15 cellular contexts compared by ENCODE assay signal in genomic region chr20:59122377-59122932, GRCh38. TPM values are rescaled to one million over a fixed set of nuclear protein-coding genes. Genes with fewer than 3 reads are reported as not detected.
DNase-seq lines count a peak whose midpoint lies in the region; ATAC-seq and TF ChIP-seq lines count a peak whose summit lies in the region.
"Had no signal": no experiment of that assay in that cellular context is flagged by ENCODE, and none has a peak within 500 bp of the region (broad histone marks: within the 10 kb centered on the region; RNA-seq: fewer than 3 reads in every experiment).

No MANE protein-coding gene starts in this region.

- H3K4me3 ChIP-seq in spleen (peak overlapping the region in 2 of 8 donors; percentile 19 to 62), dorsolateral prefrontal cortex (no peak overlapping the region)
- H3K4me3 ChIP-seq: tibial nerve had no signal

- no peak for DNase-seq in activated CD4-positive, CD25-positive, alpha-beta regulatory T cell (lab: John Stamatoyannopoulos, UW)
- DNase-seq in T-helper 2 cell treated with Interferon-gamma antibody and Interleukin-4, amounts not matched to agents 5 μg/mL and 100 μg/mL, for 36 hours (ENCODE audit: low spot score): no peak
- DNase-seq in cerebellar cortex (ENCODE audit: low spot score) (peak; percentile 15), spleen (no peak), SK-N-DZ (ENCODE audit: low spot score) (no peak), dorsolateral prefrontal cortex (no peak)
- DNase-seq: 8988T, foreskin keratinocyte, NCI-H2107 had no signal

- peaks cover 3% of the 10 kb centered on the region for H3K27me3 Mint-ChIP-seq in T-helper 2 cell treated with Interferon-gamma antibody and Interleukin-4, amounts not matched to agents 5 μg/mL and 100 μg/mL, for 36 hours (ENCODE audit: low read depth)

- H3K27me3 ChIP-seq in spleen (replicated peaks in 1 of 7) (no peaks in the 10 kb centered on the region), dorsolateral prefrontal cortex (no peaks in the 10 kb centered on the region)
- H3K27me3 ChIP-seq: foreskin keratinocyte, tibial nerve had no signal

- peaks cover 17 to 92% (median 37%) of the 10 kb centered on the region in 6 donors for H3K4me1 ChIP-seq in spleen
- H3K4me1 ChIP-seq: foreskin keratinocyte had no signal

- peaks cover 5% of the 10 kb centered on the region for H3K9me3 Mint-ChIP-seq in T-helper 2 cell treated with Interferon-gamma antibody and Interleukin-4, amounts not matched to agents 5 μg/mL and 100 μg/mL, for 36 hours

- peak overlapping the region; percentile 48 to 97 (median 86) for H3K27ac ChIP-seq in spleen
- peak overlapping the region in 1 of 59 donors; percentile 89 for H3K27ac ChIP-seq in dorsolateral prefrontal cortex
- H3K27ac ChIP-seq: foreskin keratinocyte had no signal

- no peaks in the 10 kb centered on the region for H3K36me3 ChIP-seq in spleen
- H3K36me3 ChIP-seq: tibial nerve had no signal

- ATAC-seq in activated CD4-positive, CD25-positive, alpha-beta regulatory T cell treated with anti-CD3 and anti-CD28 coated beads, Interleukin-2, amount 50 U/mL, for 24 hours: peak; percentile 44 to 58
- no peak for ATAC-seq in GM19463 (IDR thresholded peaks at IDR 0.05; ENCODE audit: unreplicated experiment)
- ATAC-seq: foreskin keratinocyte, sciatic nerve had no signal

- TF ChIP-seq CTCF in spleen (IDR thresholded peaks at IDR 0.05 in 8 of 11, conservative IDR thresholded peaks at IDR 0.05 in 3 of 11) (no peak), dorsolateral prefrontal cortex (IDR thresholded peaks at IDR 0.05 in 54 of 56, conservative IDR thresholded peaks at IDR 0.05 in 2 of 56; ENCODE audit: low read depth in 1 of 56, partially characterized antibody in 56 of 56) (no peak)

- H3K27ac Mint-ChIP-seq in T-helper 2 cell treated with Interferon-gamma antibody and Interleukin-4, amounts not matched to agents 5 μg/mL and 100 μg/mL, for 36 hours: peak overlapping the region; percentile 79

- intact Hi-C loops in spleen (cut with DNase I; ENCODE audit: low total_unique reads): no loop called here
- intact Hi-C loops in dorsolateral prefrontal cortex (cut with DNase I): no loop called here

- H3K36me3 Mint-ChIP-seq in T-helper 2 cell treated with Interferon-gamma antibody and Interleukin-4, amounts not matched to agents 5 μg/mL and 100 μg/mL, for 36 hours (ENCODE audit: low read depth): peaks cover 5% of the 10 kb centered on the region

- peaks cover 45% of the 10 kb centered on the region for H3K4me1 Mint-ChIP-seq in T-helper 2 cell treated with Interferon-gamma antibody and Interleukin-4, amounts not matched to agents 5 μg/mL and 100 μg/mL, for 36 hours (ENCODE audit: low read depth)

- peaks cover 0 to 3% (median 0%) of the 10 kb centered on the region in 8 donors for H3K9me3 ChIP-seq in spleen

- peak overlapping the region; percentile 65 for H3K4me3 Mint-ChIP-seq in T-helper 2 cell treated with Interferon-gamma antibody and Interleukin-4, amounts not matched to agents 5 μg/mL and 100 μg/mL, for 36 hours

- no peak for TF ChIP-seq POLR2A in spleen (IDR thresholded peaks at IDR 0.05)

- WGBS in spleen, 5 donors: 47 to 67% (median 64%) methylated on average over 5 to 6 of the region's 6 CpGs

RNA-seq across cellular contexts. Expression of gene ZNF831, which starts 41.2 kb away (rescaled TPM):
- total RNA-seq in spleen (10 to 100 TPM in 5 of 7 donors, 1 to 10 TPM in 2; 7.8 to 29.2 (median 14.6) TPM), dorsolateral prefrontal cortex (10 to 100 TPM in 1 of 120 experiments, 1 to 10 TPM in 119; 1.3 to 10.7 (median 5.6) TPM)
- polyA plus RNA-seq in spleen: 1 to 10 TPM; 1.2 to 3.5 (median 1.7) TPM
- polyA plus RNA-seq in SK-N-DZ (2014; cell fraction: cytosol; rRNA removed): not detected in 2 replicates
- not detected in 2 replicates for polyA plus RNA-seq in SK-N-DZ (2014; cell fraction: nucleus; rRNA removed)
- total RNA-seq: foreskin keratinocyte, kidney epithelial cell, myocyte had no signal
- polyA plus RNA-seq: foreskin keratinocyte had no signal
